Comparison of ENCODE assay signal across 8 cellular contexts in genomic region chr1:144460686-144461085, GRCh38. TPM values are rescaled to one million over a fixed set of nuclear protein-coding genes. Genes with fewer than 3 reads are reported as not detected.
DNase-seq lines count a peak whose midpoint lies in the region; ATAC-seq and TF ChIP-seq lines count a peak whose summit lies in the region.
"Not testable (repeated sequence)": the region's sequence is repeated elsewhere in the genome, so short reads cannot be mapped to it uniquely, and the experiment has no call there.

No MANE protein-coding gene starts in this region.

- peak in 1 of 3 donors; percentile 26 for DNase-seq in CD4-positive, CD25-positive, alpha-beta regulatory T cell
- DNase-seq in H7; chondrocyte (ENCODE audit: low spot score); right atrium auricular region (ENCODE audit: low spot score); neural crest cell (ENCODE audit: low read depth, low spot score): not testable (repeated sequence)
- DNase-seq in activated CD8-positive, alpha-beta memory T cell treated with anti-CD3 and anti-CD28 coated beads, Interleukin-2, amount 10 ng/mL, durations not matched to agents 7 days and 5 days, result peak; percentile 59

- not testable (repeated sequence) for H3K27ac ChIP-seq in CD4-positive, CD25-positive, alpha-beta regulatory T cell (ENCODE audit: insufficient read depth, low read length, poor library complexity, severe bottlenecking); OCI-LY1 (ENCODE audit: low read depth, low read length, poor library complexity, severe bottlenecking)
- H3K27ac ChIP-seq in right atrium auricular region, result peak overlapping the region; percentile 50 to 79

- not testable (repeated sequence) for H3K27me3 ChIP-seq in CD4-positive, CD25-positive, alpha-beta regulatory T cell (ENCODE audit: control insufficient read depth, insufficient read depth, low read length); H7 (ENCODE audit: control insufficient read depth, insufficient read depth, low read length); OCI-LY1 (ENCODE audit: insufficient read depth, low read length); right atrium auricular region

- peak; percentile 52 to 56 for ATAC-seq in CD4-positive, CD25-positive, alpha-beta regulatory T cell (ENCODE audit: low read depth in 2 of 2)
- peak; percentile 58 for ATAC-seq in activated CD8-positive, alpha-beta memory T cell treated with anti-CD3 and anti-CD28 coated beads, Interleukin-2, amount 10 ng/mL, durations not matched to agents 7 days and 5 days

- H3K27ac Mint-ChIP-seq in CD4-positive, CD25-positive, alpha-beta regulatory T cell, result peak overlapping the region in 2 of 3 donors; percentile 20 to 93
- not testable (repeated sequence) for H3K27ac Mint-ChIP-seq in activated CD8-positive, alpha-beta memory T cell treated with anti-CD3 and anti-CD28 coated beads, Interleukin-2, amount 10 ng/mL, durations not matched to agents 7 days and 5 days; neural crest cell (ENCODE audit: unreplicated experiment); stimulated activated naive CD8-positive, alpha-beta T cell treated with anti-CD3 and anti-CD28 coated beads, Interleukin-15, Interleukin-2, amounts not matched to agents 100 ng/mL and 50 ng/mL, for 24 hours
- H3K27ac Mint-ChIP-seq in chondrocyte (ENCODE audit: unreplicated experiment), result peak overlapping the region; percentile 54

- H3K36me3 Mint-ChIP-seq in CD4-positive, CD25-positive, alpha-beta regulatory T cell; activated CD8-positive, alpha-beta memory T cell treated with anti-CD3 and anti-CD28 coated beads, Interleukin-2, amount 10 ng/mL, durations not matched to agents 7 days and 5 days; chondrocyte (ENCODE audit: low read depth); neural crest cell (ENCODE audit: low read depth); stimulated activated naive CD8-positive, alpha-beta T cell treated with anti-CD3 and anti-CD28 coated beads, Interleukin-15, Interleukin-2, amounts not matched to agents 100 ng/mL and 50 ng/mL, for 24 hours (ENCODE audit: low read depth): not testable (repeated sequence)

- H3K4me3 Mint-ChIP-seq in CD4-positive, CD25-positive, alpha-beta regulatory T cell, result peak overlapping the region; percentile 95 to 100 (median 98)
- H3K4me3 Mint-ChIP-seq in activated CD8-positive, alpha-beta memory T cell treated with anti-CD3 and anti-CD28 coated beads, Interleukin-2, amount 10 ng/mL, durations not matched to agents 7 days and 5 days, result peak overlapping the region; percentile 92
- peak overlapping the region; percentile 98 for H3K4me3 Mint-ChIP-seq in chondrocyte (ENCODE audit: unreplicated experiment)
- H3K4me3 Mint-ChIP-seq in neural crest cell, result peak overlapping the region; percentile 98
- peak overlapping the region; percentile 96 for H3K4me3 Mint-ChIP-seq in stimulated activated naive CD8-positive, alpha-beta T cell treated with anti-CD3 and anti-CD28 coated beads, Interleukin-15, Interleukin-2, amounts not matched to agents 100 ng/mL and 50 ng/mL, for 24 hours

- not testable (repeated sequence) for H3K9me3 ChIP-seq in CD4-positive, CD25-positive, alpha-beta regulatory T cell (ENCODE audit: control insufficient read depth in 2 of 2, low read length in 2 of 2); OCI-LY1 (ENCODE audit: low read length); right atrium auricular region

- H4K20me1 ChIP-seq in OCI-LY1 (ENCODE audit: insufficient read depth, low read length), result not testable (repeated sequence)

- H3F3A ChIP-seq in OCI-LY1 (ENCODE audit: insufficient read depth, low read length), result not testable (repeated sequence)

- peak overlapping the region; percentile 56; the same call in 1 of the 2 replicates for H3K9ac ChIP-seq in OCI-LY1 (ENCODE audit: low read length)

- not testable (repeated sequence) for H3K79me2 ChIP-seq in OCI-LY1 (ENCODE audit: insufficient read depth, low read length)

- H3K9me2 ChIP-seq in OCI-LY1 (ENCODE audit: low read depth, low read length), result not testable (repeated sequence)

- not testable (repeated sequence) for H3K4me1 ChIP-seq in CD4-positive, CD25-positive, alpha-beta regulatory T cell (ENCODE audit: control insufficient read depth, insufficient read depth, low read length, poor library complexity, severe bottlenecking); OCI-LY1 (ENCODE audit: insufficient read depth, low read length, severe bottlenecking); right atrium auricular region

- H3K4me3 ChIP-seq in CD4-positive, CD25-positive, alpha-beta regulatory T cell (ENCODE audit: low read depth, low read length), result peak overlapping the region; percentile 51
- H3K4me3 ChIP-seq in H7 (ENCODE audit: insufficient read depth, low read depth, low read length) (peak overlapping the region; percentile 47), OCI-LY1 (ENCODE audit: low read depth, low read length, poor library complexity, severe bottlenecking) (peak overlapping the region; percentile 64), right atrium auricular region (peak overlapping the region; percentile 67 to 70)

- CTCF ChIA-PET in activated CD8-positive, alpha-beta memory T cell treated with anti-CD3 and anti-CD28 coated beads, Interleukin-2, amount 10 ng/mL, durations not matched to agents 7 days and 5 days (lab: Charles Lee), result not testable (repeated sequence)

- peak overlapping the region; percentile 63 for H3K4me2 ChIP-seq in OCI-LY1 (ENCODE audit: low read length)

- H3K4me1 Mint-ChIP-seq in CD4-positive, CD25-positive, alpha-beta regulatory T cell; activated CD8-positive, alpha-beta memory T cell treated with anti-CD3 and anti-CD28 coated beads, Interleukin-2, amount 10 ng/mL, durations not matched to agents 7 days and 5 days; chondrocyte (ENCODE audit: low read depth); neural crest cell; stimulated activated naive CD8-positive, alpha-beta T cell treated with anti-CD3 and anti-CD28 coated beads, Interleukin-15, Interleukin-2, amounts not matched to agents 100 ng/mL and 50 ng/mL, for 24 hours (ENCODE audit: low read depth): not testable (repeated sequence)

- not testable (repeated sequence) for TF ChIP-seq CTCF in OCI-LY1 (IDR thresholded peaks at IDR 0.05; ENCODE audit: low read length); chondrocyte (IDR thresholded peaks at IDR 0.05); right atrium auricular region (IDR thresholded peaks at IDR 0.05); neural crest cell (conservative IDR thresholded peaks at IDR 0.05)

- H3K9me3 Mint-ChIP-seq in CD4-positive, CD25-positive, alpha-beta regulatory T cell; activated CD8-positive, alpha-beta memory T cell treated with anti-CD3 and anti-CD28 coated beads, Interleukin-2, amount 10 ng/mL, durations not matched to agents 7 days and 5 days (ENCODE audit: low read depth); chondrocyte (ENCODE audit: low read depth); neural crest cell; stimulated activated naive CD8-positive, alpha-beta T cell treated with anti-CD3 and anti-CD28 coated beads, Interleukin-15, Interleukin-2, amounts not matched to agents 100 ng/mL and 50 ng/mL, for 24 hours: not testable (repeated sequence)

- H2AFZ ChIP-seq in OCI-LY1 (ENCODE audit: low read length), result not testable (repeated sequence)

- H3K27me3 Mint-ChIP-seq in CD4-positive, CD25-positive, alpha-beta regulatory T cell; activated CD8-positive, alpha-beta memory T cell treated with anti-CD3 and anti-CD28 coated beads, Interleukin-2, amount 10 ng/mL, durations not matched to agents 7 days and 5 days; chondrocyte (ENCODE audit: low read depth); neural crest cell (ENCODE audit: low read depth); stimulated activated naive CD8-positive, alpha-beta T cell treated with anti-CD3 and anti-CD28 coated beads, Interleukin-15, Interleukin-2, amounts not matched to agents 100 ng/mL and 50 ng/mL, for 24 hours: not testable (repeated sequence)

- not testable (repeated sequence) for H3K36me3 ChIP-seq in CD4-positive, CD25-positive, alpha-beta regulatory T cell (ENCODE audit: control insufficient read depth, insufficient read depth, low read length); H7 (replicated peaks; ENCODE audit: control insufficient read depth, insufficient read depth, low read length); OCI-LY1 (ENCODE audit: insufficient read depth, low read length); right atrium auricular region

RNA-seq across cellular contexts. Expression of gene NBPF15, which starts 0.8 kb away (rescaled TPM):
- total RNA-seq in CD4-positive, CD25-positive, alpha-beta regulatory T cell, result 153 TPM
- polyA plus RNA-seq in CD4-positive, CD25-positive, alpha-beta regulatory T cell, result 10 to 100 TPM; 22.5 to 35.2 (median 24.5) TPM
- total RNA-seq in H7 (2014; rRNA removed; shearing (Covaris generic)), result 16.8 and 17.4 TPM in 2 replicates
- total RNA-seq in activated CD8-positive, alpha-beta memory T cell treated with anti-CD3 and anti-CD28 coated beads, Interleukin-2, amount 10 ng/mL, durations not matched to agents 7 days and 5 days, result 10 to 100 TPM; 28.9 to 36.9 TPM
- total RNA-seq in chondrocyte (54.1 to 64.2 TPM (median 59.2 TPM) in 3 replicates), right atrium auricular region (1 to 10 TPM; 5.5 to 8.9 TPM), neural crest cell (65.7 and 68.1 TPM in 2 replicates)
